1 cellular context compared by ENCODE assay signal in the genomic region with DNA sequence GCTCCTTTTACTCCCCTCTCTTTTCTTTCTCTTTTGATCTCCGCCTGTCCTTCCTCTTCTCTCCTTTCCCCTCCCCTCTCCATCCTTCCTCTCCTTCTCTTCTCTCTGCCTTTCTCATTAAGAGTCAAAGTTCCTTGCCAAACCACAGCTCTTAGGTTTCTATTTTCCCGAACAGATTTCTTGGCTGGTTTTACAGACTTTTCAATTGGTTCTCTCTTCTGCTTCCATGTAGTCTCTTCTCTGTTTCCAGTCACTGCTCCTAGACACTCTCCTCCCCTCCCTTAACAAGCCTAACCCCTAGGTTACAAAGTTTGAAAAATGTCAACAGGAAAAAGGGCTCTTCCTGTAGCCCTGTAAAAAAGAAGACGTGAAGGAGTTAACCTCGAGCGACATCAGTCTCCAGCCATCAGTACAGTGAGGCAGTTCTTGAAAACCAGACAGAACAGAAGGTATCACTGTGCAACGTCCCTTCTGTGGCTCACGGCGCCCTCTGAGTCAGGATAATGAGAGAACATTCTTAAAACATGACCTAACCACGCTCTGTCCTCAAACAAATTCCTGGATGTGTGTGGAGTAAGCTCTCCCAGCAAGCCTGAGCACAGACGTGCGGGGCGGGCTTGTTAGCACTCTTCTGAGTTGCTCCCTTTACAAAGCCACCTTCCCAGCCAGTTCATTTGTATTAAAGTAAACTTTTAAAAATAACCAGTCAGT.
TF ChIP-seq lines count a peak whose summit lies in the region.

No MANE protein-coding gene starts in this region.

TF ChIP-seq in IMR-90, 13 proteins besides CTCF, POLR2A, EP300 and RAD21 (continued from another document):
- 0 out of 2 replicates have a peak, but pooled peaks have one; percentile 34 for TF ChIP-seq CHD1 (IDR thresholded peaks at IDR 0.05; ENCODE audit: low read depth, low read length)
- 0 out of 2 replicates have a peak, but pooled peaks have one; percentile 33 for TF ChIP-seq MAFK (IDR thresholded peaks at IDR 0.05; ENCODE audit: low read depth, low read length)
